Comparison of ENCODE assay signal across 17 cellular contexts in the genomic region with DNA sequence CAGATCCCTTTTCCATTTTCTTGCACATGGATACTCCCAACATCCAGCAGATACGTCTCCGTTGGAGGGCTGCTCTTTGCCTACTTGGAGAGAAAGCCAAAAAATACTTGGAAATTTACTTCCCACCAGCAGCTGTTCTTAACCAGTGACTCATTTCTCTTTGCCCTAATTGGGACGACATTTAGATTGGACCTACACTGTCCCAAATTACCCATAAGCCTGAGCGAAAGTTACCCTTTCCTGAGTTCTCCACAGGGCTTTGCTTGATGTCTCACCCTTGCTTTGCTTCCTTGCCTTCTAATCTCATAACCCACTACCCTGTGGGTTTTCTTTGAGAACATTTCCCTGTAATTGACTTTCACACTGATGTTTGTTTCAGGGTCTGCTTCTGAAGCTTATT. TPM values are rescaled to one million over a fixed set of nuclear protein-coding genes. Genes with fewer than 3 reads are reported as not detected.
A peak's percentile ranks its signal among the peaks of the same experiment; 100 is the strongest.
DNase-seq lines count a peak whose midpoint lies in the region; ATAC-seq and TF ChIP-seq lines count a peak whose summit lies in the region.
"Had no signal": no experiment of that assay in that cellular context is flagged by ENCODE, and none has a peak within 500 bp of the region (broad histone marks: within the 10 kb centered on the region; RNA-seq: fewer than 3 reads in every experiment).

No MANE protein-coding gene starts in this region.

- no peaks in the 10 kb centered on the region for H3K9me3 Mint-ChIP-seq in stimulated activated naive CD8-positive, alpha-beta T cell treated with anti-CD3 and anti-CD28 coated beads, Interleukin-15, Interleukin-2, amounts not matched to agents 100 ng/mL and 50 ng/mL, for 24 hours
- no peaks in the 10 kb centered on the region for H3K9me3 Mint-ChIP-seq in activated naive CD8-positive, alpha-beta T cell (ENCODE audit: low read depth)

- peaks cover 25% of the 10 kb centered on the region for H3K4me1 Mint-ChIP-seq in stimulated activated naive CD8-positive, alpha-beta T cell treated with anti-CD3 and anti-CD28 coated beads, Interleukin-15, Interleukin-2, amounts not matched to agents 100 ng/mL and 50 ng/mL, for 24 hours (ENCODE audit: low read depth)
- H3K4me1 Mint-ChIP-seq in activated naive CD8-positive, alpha-beta T cell (ENCODE audit: low read depth): peaks cover 25% of the 10 kb centered on the region

- no peaks in the 10 kb centered on the region for H3K9me2 ChIP-seq in MM.1S (replicated peaks; ENCODE audit: insufficient read depth, low read length)

- no peaks in the 10 kb centered on the region for H3K36me3 ChIP-seq in MM.1S (replicated peaks; ENCODE audit: insufficient read depth, low read length)

- H2AFZ ChIP-seq in MM.1S (ENCODE audit: low read length): no peak overlapping the region

- 0 out of 2 replicates have a peak, but pooled peaks cover 3% of the 10 kb centered on the region for H4K20me1 ChIP-seq in MM.1S (ENCODE audit: insufficient read depth, low read length)

- H3K4me3 ChIP-seq in MM.1S (ENCODE audit: low read length): no peak overlapping the region
- H3K4me3 ChIP-seq: GM12878, SJSA1 had no signal

- TF ChIP-seq CTCF in MM.1S (IDR thresholded peaks at IDR 0.05; ENCODE audit: low read length) (no peak), RWPE1 (conservative IDR thresholded peaks at IDR 0.05; ENCODE audit: low read depth) (no peak)

- intact Hi-C loops in left ventricle myocardium superior (cut with micrococcal nuclease): no loop called here

- H3K27ac ChIP-seq in MM.1S (ENCODE audit: low read length): no peak overlapping the region
- H3K27ac ChIP-seq in RWPE1: no peak overlapping the region
- H3K27ac ChIP-seq: SJSA1 had no signal

- no peaks in the 10 kb centered on the region for H3K4me1 ChIP-seq in MM.1S (ENCODE audit: low read length)
- H3K4me1 ChIP-seq: Caco-2 had no signal

- no peaks in the 10 kb centered on the region for H3K27me3 Mint-ChIP-seq in stimulated activated naive CD8-positive, alpha-beta T cell treated with anti-CD3 and anti-CD28 coated beads, Interleukin-15, Interleukin-2, amounts not matched to agents 100 ng/mL and 50 ng/mL, for 24 hours
- no peaks in the 10 kb centered on the region for H3K27me3 Mint-ChIP-seq in activated naive CD8-positive, alpha-beta T cell

- H3K79me2 ChIP-seq in MM.1S (ENCODE audit: low read length): no peaks in the 10 kb centered on the region

- H3K9ac ChIP-seq in MM.1S (ENCODE audit: low read length): no peak overlapping the region

- no peaks in the 10 kb centered on the region for H3K9me3 ChIP-seq in MM.1S (replicated peaks; ENCODE audit: insufficient read depth, low read length)
- H3K9me3 ChIP-seq: Caco-2, SJSA1 had no signal

- peaks cover 25% of the 10 kb centered on the region for H3K36me3 Mint-ChIP-seq in stimulated activated naive CD8-positive, alpha-beta T cell treated with anti-CD3 and anti-CD28 coated beads, Interleukin-15, Interleukin-2, amounts not matched to agents 100 ng/mL and 50 ng/mL, for 24 hours (ENCODE audit: low read depth)
- peaks cover 5% of the 10 kb centered on the region for H3K36me3 Mint-ChIP-seq in activated naive CD8-positive, alpha-beta T cell

- H3F3A ChIP-seq in MM.1S (ENCODE audit: insufficient read depth, low read length): no peaks in the 10 kb centered on the region

- peak overlapping the region; percentile 46 for H3K27ac Mint-ChIP-seq in stimulated activated naive CD8-positive, alpha-beta T cell treated with anti-CD3 and anti-CD28 coated beads, Interleukin-15, Interleukin-2, amounts not matched to agents 100 ng/mL and 50 ng/mL, for 24 hours
- H3K27ac Mint-ChIP-seq in activated naive CD8-positive, alpha-beta T cell: peak overlapping the region; percentile 9

- CTCF ChIA-PET in RWPE1 (lab: Yijun Ruan, JAX): interaction anchor here (1.4 kb wide), 1 partner anchor 38 kb away, joined by 3 read pairs; no protein-coding TSS in a partner anchor

- H3K4me2 ChIP-seq in MM.1S (ENCODE audit: low read depth, low read length): no peak overlapping the region

- no peaks in the 10 kb centered on the region; the same call in 1 of the 2 replicates for H3K27me3 ChIP-seq in MM.1S (replicated peaks; ENCODE audit: insufficient read depth, low read length)
- H3K27me3 ChIP-seq: SJSA1 had no signal

- no peak for DNase-seq in stimulated activated naive CD8-positive, alpha-beta T cell treated with anti-CD3 and anti-CD28 coated beads, Interleukin-15, Interleukin-2, amounts not matched to agents 100 U/mL and 50 U/mL, for 24 hours
- DNase-seq in left ventricle myocardium superior (no peak), superior temporal gyrus (ENCODE audit: extremely low spot score) (peak; percentile 47), MM.1S (no peak), RWPE1 (ENCODE audit: low spot score) (no peak)
- no peak for DNase-seq in activated CD8-positive, alpha-beta memory T cell treated with anti-CD3 and anti-CD28 coated beads, Interleukin-2, amount 50 U/mL, for 48 hours
- DNase-seq: activated CD4-positive, alpha-beta T cell treated with anti-CD3 and anti-CD28 coated beads for 48 hours; Caco-2; cortex of kidney; glutamatergic neuron; NCI-H187; NCI-H510A had no signal

- no peak overlapping the region for H3K4me3 Mint-ChIP-seq in stimulated activated naive CD8-positive, alpha-beta T cell treated with anti-CD3 and anti-CD28 coated beads, Interleukin-15, Interleukin-2, amounts not matched to agents 100 ng/mL and 50 ng/mL, for 24 hours
- H3K4me3 Mint-ChIP-seq in activated naive CD8-positive, alpha-beta T cell: no peak overlapping the region
- H3K4me3 Mint-ChIP-seq: neural crest cell had no signal

- no peak for ATAC-seq in stimulated activated naive CD8-positive, alpha-beta T cell treated with anti-CD3 and anti-CD28 coated beads, Interleukin-15, Interleukin-2, amounts not matched to agents 100 U/mL and 50 U/mL, for 24 hours
- peak; percentile 51 for ATAC-seq in left ventricle myocardium superior
- ATAC-seq: GM12878 had no signal

- POLR2A ChIA-PET in RWPE1 (lab: Yijun Ruan, JAX; ENCODE audit: low non-redundant PET): no interaction called here

RNA-seq across cellular contexts. Expression of a gene that starts 48.1 kb away (rescaled TPM):
- 23.1 TPM for total RNA-seq in left ventricle myocardium superior

RNA-seq across cellular contexts. Expression of a gene that starts 51.1 kb away (rescaled TPM):
- 493 TPM for total RNA-seq in left ventricle myocardium superior
